In genomic region chr13:83880275-83881027, GRCh38 we compare ENCODE assay signal across 14 cellular contexts. TPM values are rescaled to one million over a fixed set of nuclear protein-coding genes. Genes with fewer than 3 reads are reported as not detected.
DNase-seq lines count a peak whose midpoint lies in the region; ATAC-seq and TF ChIP-seq lines count a peak whose summit lies in the region.
"Had no signal": no experiment of that assay in that cellular context is flagged by ENCODE, and none has a peak within 500 bp of the region (broad histone marks: within the 10 kb centered on the region; RNA-seq: fewer than 3 reads in every experiment).

No MANE protein-coding gene starts in this region.

- peaks cover 79% of the 10 kb centered on the region for H3K27me3 ChIP-seq in iPS-15b (ENCODE audit: control insufficient read depth, insufficient read depth, low read length)
- H3K27me3 ChIP-seq in esophagus muscularis mucosa: peaks cover 0 to 69% (median 26%) of the 10 kb centered on the region in 4 donors

- 14% methylated on average over 17 of the region's 23 CpGs for WGBS in esophagus muscularis mucosa

- H3K4me1 ChIP-seq in iPS-15b (ENCODE audit: control insufficient read depth, insufficient read depth, low read length) (peaks cover 8% of the 10 kb centered on the region), esophagus muscularis mucosa (peaks cover 0 to 37% (median 30%) of the 10 kb centered on the region in 4 donors)
- H3K4me1 ChIP-seq: right lobe of liver had no signal

- H3K4me3 ChIP-seq in iPS-15b (ENCODE audit: low read depth, low read length) (peak overlapping the region; percentile 58), esophagus muscularis mucosa (no peak overlapping the region)
- H3K4me3 ChIP-seq: mucosa of descending colon, right lobe of liver had no signal

- H3K36me3 ChIP-seq in iPS-15b (ENCODE audit: control insufficient read depth, insufficient read depth, low read length) (no peaks in the 10 kb centered on the region), esophagus muscularis mucosa (no peaks in the 10 kb centered on the region)
- H3K36me3 ChIP-seq: right lobe of liver had no signal

- peak; percentile 13 for DNase-seq in ELR (ENCODE audit: low read depth)
- DNase-seq in retina: peak; percentile 78
- DNase-seq in stimulated activated naive CD4-positive, alpha-beta T cell (lab: John Stamatoyannopoulos, UW): no peak
- no peak for DNase-seq in NCI-H1417 treated with DMSO at 0.1 percent for 48 hours (lab: John Stamatoyannopoulos, UW)
- no peak for DNase-seq in esophagus muscularis mucosa (ENCODE audit: extremely low spot score)
- DNase-seq: activated B cell treated with CpG ODN at 0.5 μM for 24 hours; activated CD8-positive, alpha-beta memory T cell treated with anti-CD3 and anti-CD28 coated beads, Interleukin-2, amount 50 U/mL, for 4 hours; mucosa of descending colon; NCI-H2171; right lobe of liver; stimulated activated naive CD4-positive, alpha-beta T cell treated with Interleukin-2 at 50 U/mL for 16 hours had no signal

- no peak for TF ChIP-seq CTCF in esophagus muscularis mucosa (IDR thresholded peaks at IDR 0.05)

- TF ChIP-seq POLR2A in esophagus muscularis mucosa (IDR thresholded peaks at IDR 0.05; ENCODE audit: low read depth): no peak

- H3K9me3 ChIP-seq in iPS-15b (ENCODE audit: control insufficient read depth, insufficient read depth, low read length): no peaks in the 10 kb centered on the region
- no peaks in the 10 kb centered on the region for H3K9me3 ChIP-seq in esophagus muscularis mucosa
- H3K9me3 ChIP-seq: right lobe of liver had no signal

- intact Hi-C loops in esophagus muscularis mucosa (cut with DNase I): no loop called here

- no peak overlapping the region for H3K9ac ChIP-seq in iPS-15b (ENCODE audit: low read depth, low read length)

- no peak for ATAC-seq in GM19463 (IDR thresholded peaks at IDR 0.05; ENCODE audit: unreplicated experiment)
- ATAC-seq: mucosa of descending colon, right lobe of liver had no signal

- TF ChIP-seq EP300 in esophagus muscularis mucosa (IDR thresholded peaks at IDR 0.05): no peak

- peak overlapping the region; percentile 80 for H3K27ac ChIP-seq in angular gyrus (ENCODE audit: low read depth, low read length)
- no peak overlapping the region for H3K27ac ChIP-seq in esophagus muscularis mucosa (replicated peaks in 1 of 4)
- H3K27ac ChIP-seq: right lobe of liver had no signal

RNA-seq across cellular contexts. Expression of gene SLITRK1, which starts 1.8 kb away (rescaled TPM):
- not detected for total RNA-seq in esophagus muscularis mucosa
- total RNA-seq: activated B cell treated with CpG ODN at 0.5 μM for 24 hours, right lobe of liver had no signal

Comparison
In these comparisons a context has a peak if more than half of its experiments do, and no peak if none do; other contexts are left out.
1. DNase-seq: peak in ELR (single experiment) and retina (single experiment); none in stimulated activated naive CD4-positive, alpha-beta T cell (0 of 6), NCI-H1417 treated with DMSO at 0.1 percent for 48 hours (single experiment) and esophagus muscularis mucosa (single experiment).